ENCODE assay signal across 21 cellular contexts in genomic region chr6:24458134-24458533, GRCh38.
"Had no signal": no experiment of that assay in that cellular context is flagged by ENCODE, and none has a peak within 500 bp of the region (broad histone marks: within the 10 kb centered on the region; RNA-seq: fewer than 3 reads in every experiment).

No MANE protein-coding gene starts in this region.

- H3K9me3 Mint-ChIP-seq: activated naive CD8-positive, alpha-beta T cell treated with anti-CD3 and anti-CD28 coated beads for 36 hours; activated T-helper 1 cell treated with anti-CD3 and anti-CD28 coated beads, Interleukin-12 subunit alpha, Interleukin-12 subunit beta, Interleukin-2, Interleukin-4 antibody, amounts not matched to agents 30 ng/mL and 10 ng/mL and 1 ng/mL, durations not matched to agents 14 hours and 24 hours and 36 hours; nephron progenitor cell; T-cell had no signal

- H3K9me3 ChIP-seq: gastrocnemius medialis, pancreas, sigmoid colon, testis, uterus had no signal

- H3K4me3 ChIP-seq: gastrocnemius medialis, pancreas, sigmoid colon, testis, uterus had no signal

- H3K4me1 Mint-ChIP-seq: activated naive CD8-positive, alpha-beta T cell treated with anti-CD3 and anti-CD28 coated beads for 36 hours; nephron progenitor cell; T-cell had no signal

- H3K27ac ChIP-seq: pancreas, sigmoid colon, testis, uterus had no signal

- H3K4me3 Mint-ChIP-seq: activated CD8-positive, alpha-beta T cell treated with anti-CD3 and anti-CD28 coated beads, Interleukin-2, amount 10 ng/mL, durations not matched to agents 7 days and 5 days; activated naive CD8-positive, alpha-beta T cell treated with anti-CD3 and anti-CD28 coated beads for 36 hours; activated T-helper 1 cell treated with anti-CD3 and anti-CD28 coated beads, Interleukin-12 subunit alpha, Interleukin-12 subunit beta, Interleukin-2, Interleukin-4 antibody, amounts not matched to agents 30 ng/mL and 10 ng/mL and 1 ng/mL, durations not matched to agents 14 hours and 24 hours and 36 hours; nephron progenitor cell; T-cell had no signal

- DNase-seq: activated CD4-positive, alpha-beta T cell treated with anti-CD3 and anti-CD28 coated beads for 1 hour; activated CD4-positive, alpha-beta T cell treated with anti-CD3 and anti-CD28 coated beads, Interleukin-2, amount 50 U/mL, for 1 hour; activated CD8-positive, alpha-beta T cell treated with anti-CD3 and anti-CD28 coated beads, Interleukin-2, amount 10 ng/mL, durations not matched to agents 7 days and 5 days; activated naive CD8-positive, alpha-beta T cell treated with anti-CD3 and anti-CD28 coated beads for 36 hours; amniotic stem cell; cortex of kidney; erythroblast; head of caudate nucleus; islet precursor cell; left colon; mesenchymal stem cell; nephron progenitor cell; pancreas; sigmoid colon; stimulated activated CD4-positive, alpha-beta T cell treated with anti-CD3 and anti-CD28 coated beads, Interleukin-4, amount 100 ng/mL, for 1 hour; stimulated activated naive CD4-positive, alpha-beta T cell; T-cell; testis; uterus had no signal

- H3K27me3 ChIP-seq: gastrocnemius medialis, pancreas, sigmoid colon, testis, uterus had no signal

- H3K36me3 ChIP-seq: gastrocnemius medialis, pancreas, uterus had no signal

- H3K36me3 Mint-ChIP-seq: activated naive CD8-positive, alpha-beta T cell treated with anti-CD3 and anti-CD28 coated beads for 36 hours; T-cell had no signal

- ATAC-seq: activated CD8-positive, alpha-beta T cell treated with anti-CD3 and anti-CD28 coated beads, Interleukin-2, amount 10 ng/mL, durations not matched to agents 7 days and 5 days; left colon; pancreas; T-cell had no signal

- H3K4me1 ChIP-seq: pancreas, sigmoid colon, testis, uterus had no signal

- H3K27ac Mint-ChIP-seq: activated CD8-positive, alpha-beta T cell treated with anti-CD3 and anti-CD28 coated beads, Interleukin-2, amount 10 ng/mL, durations not matched to agents 7 days and 5 days; activated naive CD8-positive, alpha-beta T cell treated with anti-CD3 and anti-CD28 coated beads for 36 hours; activated T-helper 1 cell treated with anti-CD3 and anti-CD28 coated beads, Interleukin-12 subunit alpha, Interleukin-12 subunit beta, Interleukin-2, Interleukin-4 antibody, amounts not matched to agents 30 ng/mL and 10 ng/mL and 1 ng/mL, durations not matched to agents 14 hours and 24 hours and 36 hours; nephron progenitor cell; T-cell had no signal

- H3K27me3 Mint-ChIP-seq: activated naive CD8-positive, alpha-beta T cell treated with anti-CD3 and anti-CD28 coated beads for 36 hours; T-cell had no signal
